Comparison of ENCODE assay signal across 8 cellular contexts in genomic region chr20:44728835-44729342, GRCh38. TPM values are rescaled to one million over a fixed set of nuclear protein-coding genes. Genes with fewer than 3 reads are reported as not detected.
DNase-seq lines count a peak whose midpoint lies in the region; ATAC-seq and TF ChIP-seq lines count a peak whose summit lies in the region.

No MANE protein-coding gene starts in this region.

- ATAC-seq in HG03521 (IDR thresholded peaks at IDR 0.05; ENCODE audit: unreplicated experiment), result no peak

- H3K9me3 ChIP-seq in BE2C, result no peaks in the 10 kb centered on the region

- 0 out of 2 replicates have a peak overlapping the region, but pooled peaks have one; percentile 1 for H3K4me3 ChIP-seq in BE2C (ENCODE audit: low read depth, low read length)

- no peaks in the 10 kb centered on the region for H3K27me3 ChIP-seq in BE2C

- DNase-seq in BE2C, result peak; percentile 74
- DNase-seq in LoVo (ENCODE audit: low spot score), result peak; percentile 90
- DNase-seq in amniotic epithelial cell (ENCODE audit: low read depth), result peak; percentile 82
- DNase-seq in iPS-NIHi7 (ENCODE audit: extremely low spot score), result peak; percentile 59
- DNase-seq in ureter (ENCODE audit: low spot score), result peak; percentile 76
- DNase-seq in activated naive CD4-positive, alpha-beta T cell treated with Interleukin-2 at 50 U/mL for 16 hours, result no peak
- DNase-seq in activated gamma-delta T cell treated with Interleukin-2 at 50 U/mL for 16 hours, result no peak

- no peaks in the 10 kb centered on the region for H3K36me3 ChIP-seq in BE2C

- peaks cover 6% of the 10 kb centered on the region for H3K4me1 ChIP-seq in BE2C

- TF ChIP-seq CTCF in BE2C (IDR thresholded peaks at IDR 0.05; ENCODE audit: low read depth, low read length), result no peak

RNA-seq across cellular contexts. Expression of gene CCN5, which starts 13.7 kb away (rescaled TPM):
- 0.32 TPM for polyA plus RNA-seq in BE2C (2012; ENCODE audit: insufficient read depth, insufficient read length, low read depth)
- 1.1 TPM for total RNA-seq in ureter

RNA-seq across cellular contexts. Expression of gene KCNK15, which starts 16.8 kb away (rescaled TPM):
- polyA plus RNA-seq in BE2C (2012; ENCODE audit: insufficient read depth, insufficient read length, low read depth), result 2.2 TPM
- 3.4 TPM for total RNA-seq in ureter

Comparison
In these comparisons a context has a peak if more than half of its experiments do, and no peak if none do; other contexts are left out.
1. DNase-seq: peak in BE2C (single experiment), LoVo (single experiment), amniotic epithelial cell (single experiment), iPS-NIHi7 (single experiment) and ureter (single experiment); none in activated naive CD4-positive, alpha-beta T cell treated with Interleukin-2 at 50 U/mL for 16 hours (single experiment) and activated gamma-delta T cell treated with Interleukin-2 at 50 U/mL for 16 hours (single experiment).